ENCODE assay signal across 3 cellular contexts in genomic region chr17:17710355-17710727, GRCh38.
TF ChIP-seq lines count a peak whose summit lies in the region.

No MANE protein-coding gene starts in this region.

TF ChIP-seq in SK-N-SH, 30 proteins besides CTCF, POLR2A, EP300 and RAD21 (continues in another document):
- no peak for TF ChIP-seq RFX5 (IDR thresholded peaks at IDR 0.05; ENCODE audit: low read length)
- no peak for TF ChIP-seq YY1 (IDR thresholded peaks at IDR 0.05; ENCODE audit: low read depth)
- TF ChIP-seq MEF2A (IDR thresholded peaks at IDR 0.05; ENCODE audit: borderline replicate concordance, low read depth), result no peak
- TF ChIP-seq NFIC (IDR thresholded peaks at IDR 0.05; ENCODE audit: borderline replicate concordance), result no peak
- TF ChIP-seq USF2 (IDR thresholded peaks at IDR 0.05; ENCODE audit: borderline replicate concordance, low read depth, low read length), result no peak
- no peak for TF ChIP-seq EZH2phosphoT487 (IDR thresholded peaks at IDR 0.05; ENCODE audit: borderline replicate concordance, low read depth)
- no peak for TF ChIP-seq ZBTB33 (IDR thresholded peaks at IDR 0.05; ENCODE audit: borderline replicate concordance, low read depth)
- TF ChIP-seq MXI1 (IDR thresholded peaks at IDR 0.05; ENCODE audit: low read depth, low read length), result no peak
- no peak for TF ChIP-seq FOXM1 (IDR thresholded peaks at IDR 0.05; ENCODE audit: low read depth)
- no peak for TF ChIP-seq TAF1 (IDR thresholded peaks at IDR 0.05; ENCODE audit: borderline replicate concordance, low read depth, low read length)
- no peak for TF ChIP-seq TCF12 (IDR thresholded peaks at IDR 0.05)
- TF ChIP-seq REST (IDR thresholded peaks at IDR 0.05; ENCODE audit: low read depth, low read length), result no peak

TF ChIP-seq in SK-N-SH treated with all-trans-retinoic acid at 6 μM for 48 hours, 23 proteins besides CTCF, POLR2A, EP300 and RAD21:
- TF ChIP-seq CSDC2 (CRISPR knock-in tag; IDR thresholded peaks at IDR 0.05) (no peak), ZNF565 (CRISPR knock-in tag; conservative IDR thresholded peaks at IDR 0.05; ENCODE audit: low read depth) (no peak), PPARA (CRISPR knock-in tag; IDR thresholded peaks at IDR 0.05; ENCODE audit: borderline replicate concordance) (no peak), CSRNP3 (CRISPR knock-in tag; IDR thresholded peaks at IDR 0.05) (no peak), PATZ1 (CRISPR knock-in tag; IDR thresholded peaks at IDR 0.05; ENCODE audit: borderline replicate concordance) (no peak), ZFP3 (CRISPR knock-in tag; IDR thresholded peaks at IDR 0.05) (no peak), TSHZ2 (CRISPR knock-in tag; IDR thresholded peaks at IDR 0.05) (no peak), RARB (CRISPR knock-in tag; IDR thresholded peaks at IDR 0.05) (no peak), ZNF70 (CRISPR knock-in tag; IDR thresholded peaks at IDR 0.05) (no peak)
TF ChIP-seq in SK-N-SH treated with all-trans-retinoic acid at 6 μM for 48 hours: peak in this region for 0.

TF ChIP-seq in endothelial cell of umbilical vein, 7 proteins besides CTCF, POLR2A, EP300 and RAD21:
- TF ChIP-seq GATA2 (IDR thresholded peaks at IDR 0.05; ENCODE audit: insufficient read depth, insufficient read length, low read depth, low read length) (no peak), EZH2 (IDR thresholded peaks at IDR 0.05; ENCODE audit: borderline replicate concordance, low read depth, low read length, severe bottlenecking) (no peak), JUN (IDR thresholded peaks at IDR 0.05; ENCODE audit: borderline replicate concordance, insufficient read depth, insufficient read length, low read depth) (no peak), FOS (IDR thresholded peaks at IDR 0.05; ENCODE audit: borderline replicate concordance, insufficient read depth, low read length) (no peak), POLR2AphosphoS5 (IDR thresholded peaks at IDR 0.05; ENCODE audit: insufficient read depth, low read depth, low read length) (no peak), MAX (IDR thresholded peaks at IDR 0.05; ENCODE audit: insufficient read depth, insufficient read length) (no peak), MYC (IDR thresholded peaks at IDR 0.05; ENCODE audit: low read depth, low read length) (no peak)
